Comparison of ENCODE assay signal across 8 cellular contexts in genomic region chr16:1612320-1613111, GRCh38. TPM values are rescaled to one million over a fixed set of nuclear protein-coding genes. Genes with fewer than 3 reads are reported as not detected.
DNase-seq lines count a peak whose midpoint lies in the region; ATAC-seq and TF ChIP-seq lines count a peak whose summit lies in the region.

CRAMP1 (plus strand) TSS chr16:1612360; CDS start chr16:1614640, 2,280 bp downstream.

- TF ChIP-seq CTCF in GM12864 (IDR thresholded peaks at IDR 0.05; ENCODE audit: low read depth, low read length, missing control alignments) (no peak), vagina (IDR thresholded peaks at IDR 0.05) (no peak)

- H3K9ac ChIP-seq in endocrine pancreas (ENCODE audit: control insufficient read depth, insufficient read depth, low read length): peak within 1 kb of the TSS; percentile 82
- H3K9ac ChIP-seq in muscle layer of colon (ENCODE audit: low read length): peak within 1 kb of the TSS; percentile 27

- ATAC-seq in HG02938 (IDR thresholded peaks at IDR 0.05; ENCODE audit: unreplicated experiment): peak; percentile 7

- H3K4me1 ChIP-seq in endocrine pancreas (ENCODE audit: control insufficient read depth, insufficient read depth, low read length) (peaks cover 7% of the 10 kb centered on the region), muscle layer of colon (ENCODE audit: insufficient read depth, low read length) (peaks cover 45% of the 10 kb centered on the region), vagina (peaks cover 51% of the 10 kb centered on the region)

- H3K36me3 ChIP-seq in endocrine pancreas (ENCODE audit: control insufficient read depth, insufficient read depth, low read length) (no peaks in the 10 kb centered on the region), muscle layer of colon (ENCODE audit: insufficient read depth, low read length) (peaks cover 9% of the 10 kb centered on the region), vagina (no peaks in the 10 kb centered on the region)

- intact Hi-C loops in vagina (cut with DNase I): loop anchor here (5.0 to 10.0 kb wide), 4 partner anchors 65 to 118 kb away; partner anchors contain the start of genes MAPK8IP3, TELO2 and TMEM204

- H3K4me3 ChIP-seq in GM12864 (ENCODE audit: low read depth, low read length) (peak within 1 kb of the TSS; percentile 86), endocrine pancreas (ENCODE audit: control insufficient read depth, insufficient read depth, low read length) (peak within 1 kb of the TSS; percentile 6), muscle layer of colon (ENCODE audit: low read depth in 1 of 2, low read length in 2 of 2) (peak within 1 kb of the TSS; percentile 64 to 81), vagina (peak within 1 kb of the TSS; percentile 93 to 99)

- TF ChIP-seq POLR2A in vagina (IDR thresholded peaks at IDR 0.05): peak in 1 of 2 donors; percentile 54

- no peaks in the 10 kb centered on the region for H3K27me3 ChIP-seq in endocrine pancreas (ENCODE audit: control insufficient read depth, insufficient read depth, low read length)
- H3K27me3 ChIP-seq in muscle layer of colon (ENCODE audit: control insufficient read depth in 1 of 2, insufficient read depth in 2 of 2, low read length in 2 of 2): no peaks in the 10 kb centered on the region
- no peaks in the 10 kb centered on the region for H3K27me3 ChIP-seq in vagina

- DNase-seq in GM12864 (ENCODE audit: low read depth) (no peak), T follicular helper cell (ENCODE audit: low read depth) (peak; percentile 9), vagina (ENCODE audit: extremely low spot score in 2 of 2) (no peak), A172 (ENCODE audit: low spot score) (no peak), superior temporal gyrus (ENCODE audit: extremely low spot score) (no peak)

- peak within 1 kb of the TSS; percentile 88 for H3K27ac ChIP-seq in muscle layer of colon (ENCODE audit: low read depth, low read length)
- H3K27ac ChIP-seq in vagina: peak within 1 kb of the TSS; percentile 85

- H3K9me3 ChIP-seq in endocrine pancreas (ENCODE audit: control insufficient read depth, low read length) (no peaks in the 10 kb centered on the region), muscle layer of colon (ENCODE audit: low read length) (no peaks in the 10 kb centered on the region), vagina (no peaks in the 10 kb centered on the region)

RNA-seq across cellular contexts. Expression of gene CRAMP1, which starts in this region (rescaled TPM):
- 13.8 TPM for total RNA-seq in vagina
- 7.0 and 8.1 TPM in 2 replicates for total RNA-seq in A172 (2014; rRNA removed; shearing (Covaris generic))

Comparison
In these comparisons a context has a peak if more than half of its experiments do, and no peak if none do; other contexts are left out.
1. H3K4me3 ChIP-seq: peak in every context shown above with its lines; median percentile 96 in vagina; 86 in GM12864; 72 in muscle layer of colon; 6 in endocrine pancreas.